ENCODE assay signal across 8 cellular contexts in genomic region chr11:130403301-130403804, GRCh38. TPM values are rescaled to one million over a fixed set of nuclear protein-coding genes. Genes with fewer than 3 reads are reported as not detected.
DNase-seq lines count a peak whose midpoint lies in the region; ATAC-seq and TF ChIP-seq lines count a peak whose summit lies in the region.

No MANE protein-coding gene starts in this region.

- intact Hi-C loops in heart right ventricle (cut with DNase I) (loop anchor here in 1 of 10 donors (10.0 kb wide), 1 partner anchor 189 kb away; no protein-coding TSS in a partner anchor), prostate gland (cut with DNase I) (no loop called here)

- ATAC-seq in heart right ventricle: peak; percentile 56 to 86 (median 76)
- ATAC-seq in HG03280 (IDR thresholded peaks at IDR 0.05; ENCODE audit: unreplicated experiment): no peak
- no peak for ATAC-seq in stimulated activated naive CD8-positive, alpha-beta T cell treated with anti-CD3 and anti-CD28 coated beads, Interleukin-15, amount 100 ng/mL, for 72 hours

- H3K4me1 ChIP-seq in heart right ventricle: peaks cover 2 to 52% (median 32%) of the 10 kb centered on the region in 9 donors
- no peaks in the 10 kb centered on the region for H3K4me1 ChIP-seq in prostate gland (replicated peaks)

- H3K9me3 ChIP-seq in heart right ventricle: no peaks in the 10 kb centered on the region
- H3K9me3 ChIP-seq in prostate gland: no peaks in the 10 kb centered on the region

- TF ChIP-seq CTCF in heart right ventricle (IDR thresholded peaks at IDR 0.05) (no peak), prostate gland (IDR thresholded peaks at IDR 0.05) (no peak)

- no peaks in the 10 kb centered on the region for H3K36me3 ChIP-seq in heart right ventricle
- H3K36me3 ChIP-seq in prostate gland: no peaks in the 10 kb centered on the region

- 38 to 48% methylated on average over 11 of the region's 11 CpGs for WGBS in heart right ventricle, 2 donors
- WGBS in prostate gland: 41% methylated on average over 11 of the region's 11 CpGs

- H3K27me3 ChIP-seq in heart right ventricle (no peaks in the 10 kb centered on the region), prostate gland (replicated peaks; ENCODE audit: insufficient read depth) (no peaks in the 10 kb centered on the region)

- peak; percentile 85 for DNase-seq in EH (ENCODE audit: low read depth)
- DNase-seq in amniotic epithelial cell (ENCODE audit: low read depth): peak; percentile 93
- DNase-seq in heart right ventricle: peak; percentile 50 to 58
- no peak for DNase-seq in prostate gland (ENCODE audit: low spot score)
- no peak for DNase-seq in activated effector memory CD4-positive, alpha-beta T cell treated with anti-CD3 and anti-CD28 coated beads, Interleukin-2, amount 50 U/mL, for 16 hours
- DNase-seq in NCI-H2171 treated with DMSO at 0.1 percent for 48 hours (lab: John Stamatoyannopoulos, UW): no peak
- no peak for DNase-seq in stimulated activated naive CD8-positive, alpha-beta T cell treated with anti-CD3 and anti-CD28 coated beads, Interleukin-15, amount 100 ng/mL, for 72 hours

- H3K27ac Mint-ChIP-seq in stimulated activated naive CD8-positive, alpha-beta T cell treated with anti-CD3 and anti-CD28 coated beads, Interleukin-15, amount 100 ng/mL, for 72 hours: no peak overlapping the region

- TF ChIP-seq POLR2A in prostate gland (IDR thresholded peaks at IDR 0.05): no peak

- no peak overlapping the region for H3K4me3 Mint-ChIP-seq in stimulated activated naive CD8-positive, alpha-beta T cell treated with anti-CD3 and anti-CD28 coated beads, Interleukin-15, amount 100 ng/mL, for 72 hours

- no peaks in the 10 kb centered on the region for H3K9me3 Mint-ChIP-seq in stimulated activated naive CD8-positive, alpha-beta T cell treated with anti-CD3 and anti-CD28 coated beads, Interleukin-15, amount 100 ng/mL, for 72 hours

- H3K4me3 ChIP-seq in heart right ventricle (no peak overlapping the region), prostate gland (no peak overlapping the region)

- H3K27me3 Mint-ChIP-seq in stimulated activated naive CD8-positive, alpha-beta T cell treated with anti-CD3 and anti-CD28 coated beads, Interleukin-15, amount 100 ng/mL, for 72 hours: peaks cover 31% of the 10 kb centered on the region

- H3K27ac ChIP-seq in heart right ventricle: peak overlapping the region in 8 of 10 donors; percentile 7 to 85 (median 66)
- H3K27ac ChIP-seq in prostate gland: peak overlapping the region; percentile 35 to 54

- H3K4me1 Mint-ChIP-seq in stimulated activated naive CD8-positive, alpha-beta T cell treated with anti-CD3 and anti-CD28 coated beads, Interleukin-15, amount 100 ng/mL, for 72 hours: peaks cover 14% of the 10 kb centered on the region

RNA-seq across cellular contexts. Expression of gene ADAMTS8, which starts 25.1 kb away (rescaled TPM):
- total RNA-seq in heart right ventricle (1 to 10 TPM in 5 of 10 donors, under 1 TPM in 5; 0.28 to 2.6 (median 1.1) TPM), prostate gland (1 to 10 TPM in 1 of 2 donors, under 1 TPM in 1; 0.82 to 1.7 TPM)
- polyA plus RNA-seq in heart right ventricle: 1 to 10 TPM in 1 of 2 donors, under 1 TPM in 1; 0.29 to 2.1 TPM

RNA-seq across cellular contexts. Expression of gene ADAMTS15, which starts 45.1 kb away (rescaled TPM):
- total RNA-seq in heart right ventricle: 10 to 100 TPM in 8 of 10 donors, 1 to 10 TPM in 2; 7.7 to 49.4 (median 14.2) TPM
- 10 to 100 TPM; 16.9 to 36.3 TPM for polyA plus RNA-seq in heart right ventricle
- 1 to 10 TPM in 1 of 2 donors, under 1 TPM in 1; 0.59 to 1.5 TPM for total RNA-seq in prostate gland

Comparison
In these comparisons a context has a peak if more than half of its experiments do, and no peak if none do; other contexts are left out.
1. DNase-seq: peak in EH (single experiment), amniotic epithelial cell (single experiment) and heart right ventricle (2 of 2); none in prostate gland (single experiment), activated effector memory CD4-positive, alpha-beta T cell treated with anti-CD3 and anti-CD28 coated beads, Interleukin-2, amount 50 U/mL, for 16 hours (single experiment), NCI-H2171 treated with DMSO at 0.1 percent for 48 hours (single experiment) and stimulated activated naive CD8-positive, alpha-beta T cell treated with anti-CD3 and anti-CD28 coated beads, Interleukin-15, amount 100 ng/mL, for 72 hours (0 of 2).
2. ATAC-seq: peak in heart right ventricle (8 of 8); none in HG03280 (single experiment) and stimulated activated naive CD8-positive, alpha-beta T cell treated with anti-CD3 and anti-CD28 coated beads, Interleukin-15, amount 100 ng/mL, for 72 hours (single experiment).